Comparison of ENCODE assay signal across 18 cellular contexts in genomic region chr4:89797117-89797516, GRCh38. TPM values are rescaled to one million over a fixed set of nuclear protein-coding genes. Genes with fewer than 3 reads are reported as not detected.
DNase-seq lines count a peak whose midpoint lies in the region; ATAC-seq, FAIRE-seq and TF ChIP-seq lines count a peak whose summit lies in the region.
"Had no signal": no experiment of that assay in that cellular context is flagged by ENCODE, and none has a peak within 500 bp of the region (broad histone marks: within the 10 kb centered on the region; RNA-seq: fewer than 3 reads in every experiment).

No MANE protein-coding gene starts in this region.

- no peak for TF ChIP-seq POLR2A in endothelial cell of umbilical vein (IDR thresholded peaks at IDR 0.05; ENCODE audit: low read depth, low read length)

- peak; percentile 31 for DNase-seq in ELR (ENCODE audit: low read depth)
- DNase-seq in NCI-H446 (lab: John Stamatoyannopoulos, UW) = peak; percentile 26 to 67
- DNase-seq in endothelial cell of umbilical vein (ENCODE audit: low read depth, low spot score) = peak; percentile 77
- DNase-seq in nephron progenitor cell = no peak
- DNase-seq in nucleus accumbens (lab: John Stamatoyannopoulos, UW) = no peak
- DNase-seq in HT-29 (ENCODE audit: low spot score) = no peak
- no peak for DNase-seq in inferior parietal cortex (ENCODE audit: extremely low spot score)
- DNase-seq: activated effector memory CD4-positive, alpha-beta T cell treated with anti-CD3 and anti-CD28 coated beads, Interleukin-2, amount 50 U/mL, for 16 hours; CD4-positive, CD25-positive, alpha-beta regulatory T cell; NCI-H1930; stomach had no signal

- H3K36me3 Mint-ChIP-seq in nephron progenitor cell (ENCODE audit: low read depth) = peaks cover 7% of the 10 kb centered on the region
- H3K36me3 Mint-ChIP-seq: CD4-positive, CD25-positive, alpha-beta regulatory T cell; memory B cell had no signal

- no peaks in the 10 kb centered on the region for H3K4me1 Mint-ChIP-seq in nephron progenitor cell
- H3K4me1 Mint-ChIP-seq: CD4-positive, CD25-positive, alpha-beta regulatory T cell; memory B cell had no signal

- no peaks in the 10 kb centered on the region for H4K20me1 ChIP-seq in endothelial cell of umbilical vein (replicated peaks; ENCODE audit: control insufficient read depth, extremely low read depth, insufficient read depth, low read length)

- no peak overlapping the region for H3K9ac ChIP-seq in endothelial cell of umbilical vein (replicated peaks; ENCODE audit: extremely low read depth, insufficient read depth, low read length)

- peaks cover 25% of the 10 kb centered on the region for H3K79me2 ChIP-seq in endothelial cell of umbilical vein (ENCODE audit: control insufficient read depth, insufficient read depth, low read length)

- intact Hi-C loops in endothelial cell of umbilical vein (cut with micrococcal nuclease) = no loop called here

- H2AFZ ChIP-seq in endothelial cell of umbilical vein (ENCODE audit: low read depth, low read length) = no peak overlapping the region

- peak overlapping the region; percentile 40 for H3K27ac ChIP-seq in endothelial cell of umbilical vein (ENCODE audit: insufficient read depth, low read depth, low read length)
- H3K27ac ChIP-seq: cardiac muscle cell, neutrophil, skin epidermis, stomach had no signal

- peaks cover 53% of the 10 kb centered on the region for H3K4me1 ChIP-seq in endothelial cell of umbilical vein (ENCODE audit: control insufficient read depth, extremely low read depth, insufficient read depth, low read length)
- H3K4me1 ChIP-seq: stomach had no signal

- H3K4me2 ChIP-seq in endothelial cell of umbilical vein (ENCODE audit: insufficient read depth, low read length) = peak overlapping the region; percentile 19

- no peak overlapping the region for H3K4me3 ChIP-seq in endothelial cell of umbilical vein (replicated peaks in 1 of 3; ENCODE audit: insufficient read depth in 1 of 3, low read depth in 1 of 3, low read length in 3 of 3)
- H3K4me3 ChIP-seq: cardiac muscle cell, skin epidermis, stomach had no signal

- H3K9me3 Mint-ChIP-seq in nephron progenitor cell = no peaks in the 10 kb centered on the region
- H3K9me3 Mint-ChIP-seq: memory B cell had no signal

- H3K27me3 ChIP-seq in endothelial cell of umbilical vein (ENCODE audit: control insufficient read depth in 2 of 2, insufficient read depth in 2 of 2, low read length in 2 of 2) = no peaks in the 10 kb centered on the region
- H3K27me3 ChIP-seq: cardiac muscle cell, neutrophil, stomach had no signal

- peak; percentile 75 for FAIRE-seq in endothelial cell of umbilical vein (lab: Jason Lieb, UNC)
- FAIRE-seq: endometrium had no signal

- CTCF ChIA-PET in endothelial cell of umbilical vein (lab: Charles Lee) = interaction anchor here (1.4 kb wide), 1 partner anchor 41 kb away, joined by 5 read pairs; no protein-coding TSS in a partner anchor

- H3K9me3 ChIP-seq in endothelial cell of umbilical vein (replicated peaks; ENCODE audit: control insufficient read depth, insufficient read depth, low read length) = no peaks in the 10 kb centered on the region
- H3K9me3 ChIP-seq: neutrophil, stomach had no signal

- dilution Hi-C loops in endothelial cell of umbilical vein (cut with MboI; ENCODE audit: extremely low pct_ligation_motif_present, low sequenced_read_pairs) = no loop called here

- peaks cover 3% of the 10 kb centered on the region in 2 experiments for H3K36me3 ChIP-seq in endothelial cell of umbilical vein (ENCODE audit: control insufficient read depth in 2 of 2, extremely low read depth in 1 of 2, insufficient read depth in 2 of 2, low read length in 2 of 2)
- H3K36me3 ChIP-seq: cardiac muscle cell, neutrophil, stomach had no signal

- no peak for ATAC-seq in HG02571 (IDR thresholded peaks at IDR 0.05; ENCODE audit: unreplicated experiment)
- ATAC-seq: HCT116 had no signal

- POLR2A ChIA-PET in endothelial cell of umbilical vein (lab: Charles Lee) = no interaction called here

- H3K4me3 Mint-ChIP-seq in nephron progenitor cell = no peak overlapping the region
- H3K4me3 Mint-ChIP-seq: CD4-positive, CD25-positive, alpha-beta regulatory T cell; memory B cell had no signal

- no peaks in the 10 kb centered on the region for H3K27me3 Mint-ChIP-seq in nephron progenitor cell (ENCODE audit: low read depth, poor library complexity)
- H3K27me3 Mint-ChIP-seq: CD4-positive, CD25-positive, alpha-beta regulatory T cell had no signal

- H3K27ac Mint-ChIP-seq in nephron progenitor cell = peak overlapping the region; percentile 7
- H3K27ac Mint-ChIP-seq: CD4-positive, CD25-positive, alpha-beta regulatory T cell; memory B cell had no signal

- H3K9me1 ChIP-seq in endothelial cell of umbilical vein (replicated peaks; ENCODE audit: control insufficient read depth, extremely low read depth, insufficient read depth, low read length) = no peaks in the 10 kb centered on the region

- BruUV-seq in endothelial cell of umbilical vein (replicated peaks; lab: Mats Ljungman, UMichigan) = no TSS peak

- TF ChIP-seq CTCF in endothelial cell of umbilical vein (IDR thresholded peaks at IDR 0.05; ENCODE audit: extremely low read depth in 1 of 2, insufficient read depth in 1 of 2, low read depth in 1 of 2, low read length in 2 of 2) = no peak
- TF ChIP-seq CTCF in nephron progenitor cell (IDR thresholded peaks at IDR 0.05) = no peak

TF ChIP-seq in endothelial cell of umbilical vein, 7 proteins besides CTCF, POLR2A, EP300 and RAD21:
- no peak for TF ChIP-seq MYC (IDR thresholded peaks at IDR 0.05; ENCODE audit: low read depth, low read length)
- TF ChIP-seq, protein P1, sequence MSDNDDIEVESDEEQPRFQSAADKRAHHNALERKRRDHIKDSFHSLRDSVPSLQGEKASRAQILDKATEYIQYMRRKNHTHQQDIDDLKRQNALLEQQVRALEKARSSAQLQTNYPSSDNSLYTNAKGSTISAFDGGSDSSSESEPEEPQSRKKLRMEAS (IDR thresholded peaks at IDR 0.05; ENCODE audit: insufficient read depth, insufficient read length) = no peak
- peak; percentile 44 for TF ChIP-seq FOS (IDR thresholded peaks at IDR 0.05; ENCODE audit: borderline replicate concordance, insufficient read depth, low read length)
- no peak for TF ChIP-seq GATA2 (IDR thresholded peaks at IDR 0.05; ENCODE audit: insufficient read depth, insufficient read length, low read depth, low read length)
- TF ChIP-seq JUN (IDR thresholded peaks at IDR 0.05; ENCODE audit: borderline replicate concordance, insufficient read depth, insufficient read length, low read depth) = no peak
- peak; percentile 31 for TF ChIP-seq POLR2AphosphoS5 (IDR thresholded peaks at IDR 0.05; ENCODE audit: insufficient read depth, low read depth, low read length)
- TF ChIP-seq EZH2 (IDR thresholded peaks at IDR 0.05; ENCODE audit: borderline replicate concordance, low read depth, low read length, severe bottlenecking) = no peak

RNA-seq across cellular contexts. Expression of gene SNCA, which starts 39.8 kb away (rescaled TPM):
- total RNA-seq in endothelial cell of umbilical vein = 116 and 124 TPM in 2 replicates
- 67.0 and 76.8 TPM in 2 replicates for polyA plus RNA-seq in endothelial cell of umbilical vein
- polyA plus RNA-seq in endothelial cell of umbilical vein (2011; cell fraction: cytosol; rRNA removed) = 113 and 126 TPM in 2 replicates
- 65.1 and 79.7 TPM in 2 replicates for polyA plus RNA-seq in endothelial cell of umbilical vein (2011; cell fraction: nucleus; rRNA removed)
- polyA plus RNA-seq in endothelial cell of umbilical vein (2012) = 134 and 147 TPM in 2 replicates
- polyA minus RNA-seq in endothelial cell of umbilical vein = 71.6 and 78.0 TPM in 2 replicates
- 1.5 TPM for polyA minus RNA-seq in endothelial cell of umbilical vein (2011; cell fraction: cytosol; rRNA and poly(A)+ RNA removed)
- polyA minus RNA-seq in endothelial cell of umbilical vein (2011; cell fraction: nucleus; rRNA and poly(A)+ RNA removed) = 106 and 123 TPM in 2 replicates
- total RNA-seq in HT-29 (2014; rRNA removed; shearing (Covaris generic)) = not detected in 2 replicates

Comparison
In these comparisons a context has a peak if more than half of its experiments do, and no peak if none do; other contexts are left out.
1. DNase-seq: peak in ELR (single experiment), NCI-H446 (2 of 2) and endothelial cell of umbilical vein (single experiment); none in nephron progenitor cell (single experiment), nucleus accumbens (0 of 56), HT-29 (single experiment) and inferior parietal cortex (single experiment).
2. RNA of gene SNCA, which starts 39.8 kb away (total RNA-seq): 116 to 124 TPM in endothelial cell of umbilical vein; not detected in HT-29; every median in the first group is over 100 times any median in the second.